In genomic region chr17:79188048-79188447, GRCh38 we compare ENCODE assay signal across 9 cellular contexts.
DNase-seq lines count a peak whose midpoint lies in the region; ATAC-seq, FAIRE-seq and TF ChIP-seq lines count a peak whose summit lies in the region.
"Had no signal": no experiment of that assay in that cellular context is flagged by ENCODE, and none has a peak within 500 bp of the region (broad histone marks: within the 10 kb centered on the region; RNA-seq: fewer than 3 reads in every experiment).

No MANE protein-coding gene starts in this region.

- H3K27ac Mint-ChIP-seq in stimulated activated effector memory CD8-positive, alpha-beta T cell treated with anti-CD3 and anti-CD28 coated beads, Interleukin-12 subunit alpha, Interleukin-12 subunit beta, amount 100 ng/mL, for 72 hours, result no peak overlapping the region

- H3K27me3 ChIP-seq in H1 (replicated peaks in 1 of 4; ENCODE audit: control insufficient read depth in 3 of 4, extremely low read depth in 1 of 4, insufficient read depth in 3 of 4, low read length in 3 of 4) (peaks cover 3 to 24% (median 17%) of the 10 kb centered on the region in 4 experiments), vagina (no peaks in the 10 kb centered on the region)

- no peak overlapping the region for H3K18ac ChIP-seq in H1 (ENCODE audit: extremely low read depth, low read length)

- WGBS in H1 (ENCODE audit: extremely low coverage in 1 of 2, insufficient coverage in 1 of 2, insufficient read length in 1 of 2, insufficient replicate concordance in 2 of 2, low coverage in 1 of 2, low lambda C conversion rate in 2 of 2, missing lambda C conversion rate in 1 of 2), 2 experiments, result 30% methylated on average over 13 of the region's 14 CpGs; no CpG with 5 or more reads in 1 of the 2 experiments

- H3K36me3 Mint-ChIP-seq in stimulated activated effector memory CD8-positive, alpha-beta T cell treated with anti-CD3 and anti-CD28 coated beads, Interleukin-12 subunit alpha, Interleukin-12 subunit beta, amount 100 ng/mL, for 72 hours, result no peaks in the 10 kb centered on the region

- no peak overlapping the region for H3K4me3 Mint-ChIP-seq in stimulated activated effector memory CD8-positive, alpha-beta T cell treated with anti-CD3 and anti-CD28 coated beads, Interleukin-12 subunit alpha, Interleukin-12 subunit beta, amount 100 ng/mL, for 72 hours

- H2BK5ac ChIP-seq in H1 (ENCODE audit: low read depth, low read length), result no peak overlapping the region

- H3K79me2 ChIP-seq in H1 (ENCODE audit: control insufficient read depth in 1 of 2, insufficient read depth in 2 of 2, low read length in 2 of 2), result no peaks in the 10 kb centered on the region

- no peak overlapping the region for H2BK15ac ChIP-seq in H1 (ENCODE audit: low read length)

- H2BK12ac ChIP-seq in H1 (ENCODE audit: low read depth, low read length), result no peak overlapping the region

- no peak overlapping the region for H2AFZ ChIP-seq in H1 (ENCODE audit: low read length)

- no peak overlapping the region for H2BK20ac ChIP-seq in H1 (ENCODE audit: low read length)

- no peak overlapping the region for H3K56ac ChIP-seq in H1 (replicated peaks; ENCODE audit: insufficient read length, low read depth, low read length)

- TF ChIP-seq RAD21 in H1 (IDR thresholded peaks at IDR 0.05 in 1 of 2, conservative IDR thresholded peaks at IDR 0.05 in 1 of 2; ENCODE audit: low read depth in 2 of 2, low read length in 2 of 2), result peak; percentile 97

- no peak overlapping the region for H2AK5ac ChIP-seq in H1 (ENCODE audit: low read depth, low read length)

- CTCF ChIA-PET in H1 (lab: Charles Lee; ENCODE audit: partially characterized antibody), result interaction anchor here (0.5 to 9.4 kb wide), 47 partner anchors 10 to 532 kb away, joined by 3 to 272 read pairs (median 4); no protein-coding TSS in a partner anchor

- no peak overlapping the region for H2BK120ac ChIP-seq in H1 (replicated peaks; ENCODE audit: low read depth, low read length)

- H3K27ac ChIP-seq in H1 (ENCODE audit: low read depth, low read length) (no peak overlapping the region), vagina (no peak overlapping the region)
- H3K27ac ChIP-seq: neutrophil had no signal

- H3K4me1 Mint-ChIP-seq in stimulated activated effector memory CD8-positive, alpha-beta T cell treated with anti-CD3 and anti-CD28 coated beads, Interleukin-12 subunit alpha, Interleukin-12 subunit beta, amount 100 ng/mL, for 72 hours, result no peaks in the 10 kb centered on the region

- H3K4me1 ChIP-seq in H1 (replicated peaks in 1 of 4; ENCODE audit: control insufficient read depth in 3 of 4, insufficient read depth in 4 of 4, low read length in 3 of 4), result peaks cover 10 to 40% (median 26%) of the 10 kb centered on the region in 4 experiments
- H3K4me1 ChIP-seq in vagina, result no peaks in the 10 kb centered on the region

- intact Hi-C loops in posterior cingulate gyrus (cut with DNase I) (loop anchor here (1.0 kb wide), 1 partner anchor 200 kb away; no protein-coding TSS in a partner anchor), vagina (cut with DNase I) (no loop called here)

- H3K23me2 ChIP-seq in H1 (ENCODE audit: low read depth, low read length), result peaks cover 5% of the 10 kb centered on the region

- TF ChIP-seq POLR2A in H1 (IDR thresholded peaks at IDR 0.05; ENCODE audit: control extremely low read depth in 1 of 2, low read depth in 2 of 2, low read length in 2 of 2) (no peak), vagina (IDR thresholded peaks at IDR 0.05) (no peak)

- H3K4ac ChIP-seq in H1 (replicated peaks; ENCODE audit: insufficient read length, low read depth, low read length), result no peak overlapping the region

- POLR2A ChIA-PET in H1 (lab: Charles Lee; ENCODE audit: partially characterized antibody), result no interaction called here

- H3K4me3 ChIP-seq in H1 (ENCODE audit: extremely low read depth in 1 of 4, insufficient read depth in 2 of 4, low read depth in 3 of 4, low read length in 4 of 4), result no peak overlapping the region
- H3K4me3 ChIP-seq in vagina, result no peak overlapping the region

- H3K9ac ChIP-seq in H1 (replicated peaks in 1 of 4; ENCODE audit: extremely low read depth in 1 of 4, low read depth in 3 of 4, low read length in 3 of 4), result no peak overlapping the region

- FAIRE-seq in H1 (lab: Jason Lieb, UNC), result no peak

- no peaks in the 10 kb centered on the region for H3K36me3 ChIP-seq in H1 (ENCODE audit: control insufficient read depth in 2 of 4, insufficient read depth in 4 of 4, low read length in 3 of 4)
- H3K36me3 ChIP-seq in vagina, result no peaks in the 10 kb centered on the region
- H3K36me3 ChIP-seq: neutrophil had no signal

- peaks cover 0 to 2% of the 10 kb centered on the region in 2 experiments for H4K20me1 ChIP-seq in H1 (replicated peaks in 1 of 2; ENCODE audit: control insufficient read depth in 1 of 2, insufficient read depth in 2 of 2, low read length in 2 of 2)

- H4K8ac ChIP-seq in H1 (ENCODE audit: extremely low read depth, insufficient read depth, low read length), result no peak overlapping the region

- no peak overlapping the region for H3K23ac ChIP-seq in H1 (ENCODE audit: insufficient read length)

- H3K79me1 ChIP-seq in H1 (ENCODE audit: low read depth, low read length), result no peaks in the 10 kb centered on the region; the same call in 1 of the 2 replicates

- H3K4me2 ChIP-seq in H1 (ENCODE audit: insufficient read depth in 1 of 2, low read depth in 2 of 2, low read length in 2 of 2), result 0 out of 4 replicates have a peak overlapping the region, but pooled peaks of 1 of the 2 experiments have one; percentile 15

- no peak overlapping the region for H4K5ac ChIP-seq in H1 (ENCODE audit: insufficient read length, low read depth, low read length)

- H3K9me3 ChIP-seq in H1 (ENCODE audit: insufficient read depth in 2 of 2, low read depth in 1 of 2, low read length in 1 of 2), result no peaks in the 10 kb centered on the region
- H3K9me3 ChIP-seq in vagina, result no peaks in the 10 kb centered on the region
- H3K9me3 ChIP-seq: neutrophil had no signal

- no peaks in the 10 kb centered on the region for H3K9me3 Mint-ChIP-seq in stimulated activated effector memory CD8-positive, alpha-beta T cell treated with anti-CD3 and anti-CD28 coated beads, Interleukin-12 subunit alpha, Interleukin-12 subunit beta, amount 100 ng/mL, for 72 hours

- no peak overlapping the region for H3K14ac ChIP-seq in H1 (ENCODE audit: insufficient read length)

- TF ChIP-seq EP300 in H1 (IDR thresholded peaks at IDR 0.05; ENCODE audit: borderline replicate concordance in 1 of 2, low read depth in 2 of 2, low read length in 2 of 2), result no peak

- H4K91ac ChIP-seq in H1 (replicated peaks; ENCODE audit: insufficient read length, low read length), result no peak overlapping the region

- peak; percentile 34 for DNase-seq in NCI-H345 (lab: John Stamatoyannopoulos, UW)
- no peak for DNase-seq in NCI-H345 treated with DMSO at 0.1 percent for 48 hours (lab: John Stamatoyannopoulos, UW; ENCODE audit: unreplicated experiment)
- DNase-seq in NCI-H2196 treated with DMSO at 0.1 percent for 48 hours (lab: John Stamatoyannopoulos, UW; ENCODE audit: unreplicated experiment), result peak; percentile 8
- peak; percentile 38 to 89 for DNase-seq in H1 (ENCODE audit: low read depth in 1 of 2, low spot score in 2 of 2)
- peak in 9 of 10 donors; percentile 28 to 93 (median 57) for DNase-seq in posterior cingulate gyrus
- DNase-seq in stimulated activated effector memory CD8-positive, alpha-beta T cell treated with anti-CD3 and anti-CD28 coated beads, Interleukin-12 subunit alpha, Interleukin-12 subunit beta, amount 100 ng/mL, for 72 hours (ENCODE audit: low spot score in 2 of 2), result no peak
- no peak for DNase-seq in vagina (ENCODE audit: extremely low spot score in 2 of 2)

- no peak for ATAC-seq in GM21526 (IDR thresholded peaks at IDR 0.05; ENCODE audit: low FRiP score, unreplicated experiment)
- ATAC-seq in stimulated activated effector memory CD8-positive, alpha-beta T cell treated with anti-CD3 and anti-CD28 coated beads, Interleukin-12 subunit alpha, Interleukin-12 subunit beta, amount 100 ng/mL, for 72 hours, result no peak

- TF ChIP-seq CTCF in H1 (IDR thresholded peaks at IDR 0.05; ENCODE audit: control extremely low read depth in 1 of 3, insufficient read depth in 1 of 3, low read depth in 1 of 3, low read length in 3 of 3) (peak; percentile 91 to 97 (median 95)), vagina (IDR thresholded peaks at IDR 0.05) (no peak)

TF ChIP-seq in H1, 55 proteins besides CTCF, POLR2A, EP300 and RAD21 (continues in another document):
- TF ChIP-seq GABPA (IDR thresholded peaks at IDR 0.05; ENCODE audit: borderline replicate concordance, insufficient read depth, low read length) (peak; percentile 80; the same call in 1 of the 2 replicates), PHF8 (conservative IDR thresholded peaks at IDR 0.05; ENCODE audit: low read depth, low read length) (no peak), E2F6 (IDR thresholded peaks at IDR 0.05) (no peak), FOSL1 (IDR thresholded peaks at IDR 0.05; ENCODE audit: insufficient read depth, low read depth, low read length) (no peak), SIRT6 (IDR thresholded peaks at IDR 0.05; ENCODE audit: low read length) (no peak), KDM1A (IDR thresholded peaks at IDR 0.05; ENCODE audit: borderline replicate concordance, low read length) (no peak), KDM4A (IDR thresholded peaks at IDR 0.05; ENCODE audit: low read depth, low read length, severe bottlenecking) (no peak), CBX8 (IDR thresholded peaks at IDR 0.05; ENCODE audit: borderline replicate concordance, low read depth, low read length) (no peak), CTBP2 (IDR thresholded peaks at IDR 0.05; ENCODE audit: borderline replicate concordance, insufficient read depth, insufficient read length, low read length) (no peak), GTF2F1 (IDR thresholded peaks at IDR 0.05; ENCODE audit: borderline replicate concordance, low read depth, low read length) (no peak), RBBP5 (IDR thresholded peaks at IDR 0.05; ENCODE audit: borderline replicate concordance, low read depth, low read length) (no peak), CHD2 (IDR thresholded peaks at IDR 0.05; ENCODE audit: low read length) (no peak), BCL11A (IDR thresholded peaks at IDR 0.05; ENCODE audit: low read depth in 2 of 2, low read length in 2 of 2) (no peak), TBP (IDR thresholded peaks at IDR 0.05; ENCODE audit: low read depth, low read length) (no peak), NANOG (IDR thresholded peaks at IDR 0.05; ENCODE audit: insufficient read depth, low read depth, low read length, poor library complexity, severe bottlenecking) (no peak)

Comparison
In these comparisons a context has a peak if more than half of its experiments do, and no peak if none do; other contexts are left out.
1. DNase-seq: peak in NCI-H345 (single experiment), NCI-H2196 treated with DMSO at 0.1 percent for 48 hours (single experiment), H1 (2 of 2) and posterior cingulate gyrus (9 of 10); none in NCI-H345 treated with DMSO at 0.1 percent for 48 hours (single experiment), stimulated activated effector memory CD8-positive, alpha-beta T cell treated with anti-CD3 and anti-CD28 coated beads, Interleukin-12 subunit alpha, Interleukin-12 subunit beta, amount 100 ng/mL, for 72 hours (0 of 2) and vagina (0 of 2).
2. CTCF ChIP-seq: peak in H1 (3 of 3); none in vagina (0 of 3).